Comparison of ENCODE assay signal across 16 cellular contexts in the genomic region with DNA sequence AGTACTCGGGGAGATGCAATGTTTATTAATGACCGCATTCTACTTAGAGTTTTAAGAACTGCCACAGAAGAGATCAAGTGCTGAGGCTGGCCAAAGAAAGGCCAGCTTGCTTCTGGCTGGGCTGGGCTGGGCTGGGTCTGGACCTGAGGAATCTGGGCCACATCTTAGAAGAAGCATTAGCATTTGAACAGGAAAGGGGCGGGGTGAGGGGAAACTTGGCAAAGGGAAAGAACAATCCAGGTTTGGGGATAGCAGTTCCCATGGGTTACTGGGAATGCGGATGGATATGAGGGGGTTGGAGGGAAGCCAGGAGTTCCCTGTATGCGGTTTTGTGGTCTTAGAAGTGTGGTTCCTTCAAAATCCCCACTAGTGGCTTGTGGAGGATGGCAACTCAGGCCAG.
DNase-seq lines count a peak whose midpoint lies in the region; ATAC-seq and TF ChIP-seq lines count a peak whose summit lies in the region.
"Had no signal": no experiment of that assay in that cellular context is flagged by ENCODE, and none has a peak within 500 bp of the region (broad histone marks: within the 10 kb centered on the region; RNA-seq: fewer than 3 reads in every experiment).

No MANE protein-coding gene starts in this region.

- no peak overlapping the region for H3K18ac ChIP-seq in neuronal stem cell (ENCODE audit: low read length)

- H3K36me3 Mint-ChIP-seq in activated B cell treated with CpG ODN at 0.5 μM for 24 hours (ENCODE audit: low read depth): peaks cover 8% of the 10 kb centered on the region

- no peaks in the 10 kb centered on the region for H3K36me3 ChIP-seq in esophagus squamous epithelium
- H3K36me3 ChIP-seq in neuronal stem cell (replicated peaks in 1 of 2; ENCODE audit: control insufficient read depth in 2 of 2, insufficient read depth in 2 of 2, low read length in 2 of 2): no peaks in the 10 kb centered on the region

- no peak overlapping the region for H3K14ac ChIP-seq in neuronal stem cell (ENCODE audit: low read length)

- no peak for TF ChIP-seq POLR2A in esophagus squamous epithelium (IDR thresholded peaks at IDR 0.05)

- no peak overlapping the region for H2BK120ac ChIP-seq in neuronal stem cell (ENCODE audit: low read depth, low read length)

- H3K9me3 ChIP-seq in esophagus squamous epithelium: no peaks in the 10 kb centered on the region
- H3K9me3 ChIP-seq in neuronal stem cell (replicated peaks in 1 of 2; ENCODE audit: control insufficient read depth in 2 of 2, insufficient read depth in 1 of 2, low read depth in 1 of 2, low read length in 2 of 2): peaks cover 3 to 10% of the 10 kb centered on the region in 2 donors

- POLR2A ChIA-PET in activated B cell treated with CpG ODN at 0.5 μM for 24 hours (lab: Charles Lee): no interaction called here

- CTCF ChIA-PET in activated B cell treated with CpG ODN at 0.5 μM for 24 hours (lab: Charles Lee): no interaction called here

- H2BK5ac ChIP-seq in neuronal stem cell (ENCODE audit: low read length): no peak overlapping the region

- H3K4me1 Mint-ChIP-seq in activated B cell treated with CpG ODN at 0.5 μM for 24 hours: peaks cover 42% of the 10 kb centered on the region

- no peak overlapping the region for H4K8ac ChIP-seq in neuronal stem cell (ENCODE audit: low read depth, low read length)

- H3K27ac Mint-ChIP-seq in activated B cell treated with CpG ODN at 0.5 μM for 24 hours: peak overlapping the region; percentile 14
- H3K27ac Mint-ChIP-seq: activated naive CD8-positive, alpha-beta T cell treated with anti-CD3 and anti-CD28 coated beads for 36 hours had no signal

- no peak overlapping the region for H3K9ac ChIP-seq in neuronal stem cell (ENCODE audit: low read depth, low read length, poor library complexity)

- H3K4me1 ChIP-seq in esophagus squamous epithelium (peaks cover 23 to 95% (median 37%) of the 10 kb centered on the region in 3 donors), neuronal stem cell (ENCODE audit: control insufficient read depth in 2 of 2, insufficient read depth in 1 of 2, low read depth in 1 of 2, low read length in 2 of 2) (peaks cover 15 to 19% of the 10 kb centered on the region in 2 donors)

- no peak overlapping the region for H2AFZ ChIP-seq in neuronal stem cell (ENCODE audit: low read length)

- ATAC-seq in activated B cell treated with CpG ODN at 0.5 μM for 24 hours (ENCODE audit: low read depth): no peak
- no peak for ATAC-seq in sciatic nerve
- no peak for ATAC-seq in GM19023 (IDR thresholded peaks at IDR 0.05; ENCODE audit: unreplicated experiment)
- ATAC-seq: naive thymus-derived CD8-positive, alpha-beta T cell had no signal

- no peak overlapping the region for H2BK12ac ChIP-seq in neuronal stem cell (ENCODE audit: low read length)

- no peaks in the 10 kb centered on the region for H3K27me3 ChIP-seq in esophagus squamous epithelium
- no peaks in the 10 kb centered on the region for H3K27me3 ChIP-seq in neuronal stem cell (ENCODE audit: control insufficient read depth in 3 of 3, insufficient read depth in 3 of 3, low read depth in 1 of 3, low read length in 3 of 3)

- no peak overlapping the region for H3K4me3 ChIP-seq in esophagus squamous epithelium
- H3K4me3 ChIP-seq in neuronal stem cell (ENCODE audit: low read length in 2 of 2): no peak overlapping the region

- intact Hi-C loops in activated B cell treated with CpG ODN at 0.5 μM for 24 hours (cut with micrococcal nuclease): loop anchor here (5.0 kb wide), 1 partner anchor 33 kb away; no protein-coding TSS in a partner anchor
- intact Hi-C loops in esophagus squamous epithelium (cut with DNase I): no loop called here
- intact Hi-C loops in sciatic nerve (cut with DNase I): no loop called here

- 45 to 48% methylated on average over 3 to 4 of the region's 5 CpGs for WGBS in esophagus squamous epithelium, 2 donors
- no CpG with 5 or more reads among the region's 5 CpGs for WGBS in neuronal stem cell (ENCODE audit: extremely low coverage in 2 of 2, insufficient read length in 2 of 2, insufficient replicate concordance in 1 of 2), 2 donors

- H3K4me3 Mint-ChIP-seq in activated B cell treated with CpG ODN at 0.5 μM for 24 hours: no peak overlapping the region
- H3K4me3 Mint-ChIP-seq: activated naive CD8-positive, alpha-beta T cell treated with anti-CD3 and anti-CD28 coated beads for 36 hours; naive thymus-derived CD8-positive, alpha-beta T cell had no signal

- no peak overlapping the region for H3K23ac ChIP-seq in neuronal stem cell (ENCODE audit: low read depth, low read length, poor library complexity)

- no peak overlapping the region for H2AK5ac ChIP-seq in neuronal stem cell (ENCODE audit: low read depth, low read length)

- no peak overlapping the region for H3K4me2 ChIP-seq in neuronal stem cell (ENCODE audit: insufficient read depth, low read length, poor library complexity, severe bottlenecking)

- no peak for TF ChIP-seq CTCF in activated B cell treated with CpG ODN at 0.5 μM for 24 hours (IDR thresholded peaks at IDR 0.05)
- TF ChIP-seq CTCF in esophagus squamous epithelium (IDR thresholded peaks at IDR 0.05): no peak

- H3K9me3 Mint-ChIP-seq in activated B cell treated with CpG ODN at 0.5 μM for 24 hours: no peaks in the 10 kb centered on the region

- H4K91ac ChIP-seq in neuronal stem cell (ENCODE audit: low read depth, low read length, poor library complexity): no peak overlapping the region

- H3K4ac ChIP-seq in neuronal stem cell (ENCODE audit: low read length): no peak overlapping the region

- no peaks in the 10 kb centered on the region for H3K27me3 Mint-ChIP-seq in activated B cell treated with CpG ODN at 0.5 μM for 24 hours
- H3K27me3 Mint-ChIP-seq: activated naive CD8-positive, alpha-beta T cell treated with anti-CD3 and anti-CD28 coated beads for 36 hours; naive thymus-derived CD8-positive, alpha-beta T cell had no signal

- H2BK15ac ChIP-seq in neuronal stem cell (ENCODE audit: low read length): no peak overlapping the region

- DNase-seq in HT1080 (ENCODE audit: low read depth) (peak; percentile 5), activated B cell treated with CpG ODN at 0.5 μM for 24 hours (no peak), esophagus squamous epithelium (lab: John Stamatoyannopoulos, UW) (no peak), sciatic nerve (ENCODE audit: low spot score) (peak; percentile 45), OCI-M2 (lab: John Stamatoyannopoulos, UW; ENCODE audit: unreplicated experiment) (no peak), neuronal stem cell (ENCODE audit: low spot score) (no peak)
- DNase-seq: activated CD4-positive, alpha-beta T cell treated with anti-CD3 and anti-CD28 coated beads for 1 hour; activated naive CD8-positive, alpha-beta T cell treated with anti-CD3 and anti-CD28 coated beads for 36 hours; activated T-cell treated with anti-CD3 and anti-CD28 coated beads for 4 hours; cortex of kidney; HCEC 1CT; MV-4-11; naive thymus-derived CD8-positive, alpha-beta T cell; NCI-H345; stimulated activated naive CD4-positive, alpha-beta T cell had no signal

- H3K27ac ChIP-seq in esophagus squamous epithelium (peak overlapping the region in 3 of 4 donors; percentile 24 to 68 (median 43)), neuronal stem cell (replicated peaks; ENCODE audit: low read length) (no peak overlapping the region)

- H3K79me1 ChIP-seq in neuronal stem cell (ENCODE audit: low read depth, low read length): peaks cover 8% of the 10 kb centered on the region

Comparison
In these comparisons a context has a peak if more than half of its experiments do, and no peak if none do; other contexts are left out.
1. DNase-seq: peak in HT1080 (single experiment) and sciatic nerve (single experiment); none in activated B cell treated with CpG ODN at 0.5 μM for 24 hours (single experiment), esophagus squamous epithelium (single experiment), OCI-M2 (single experiment) and neuronal stem cell (single experiment).